ENCODE assay signal across 26 cellular contexts in the genomic region with DNA sequence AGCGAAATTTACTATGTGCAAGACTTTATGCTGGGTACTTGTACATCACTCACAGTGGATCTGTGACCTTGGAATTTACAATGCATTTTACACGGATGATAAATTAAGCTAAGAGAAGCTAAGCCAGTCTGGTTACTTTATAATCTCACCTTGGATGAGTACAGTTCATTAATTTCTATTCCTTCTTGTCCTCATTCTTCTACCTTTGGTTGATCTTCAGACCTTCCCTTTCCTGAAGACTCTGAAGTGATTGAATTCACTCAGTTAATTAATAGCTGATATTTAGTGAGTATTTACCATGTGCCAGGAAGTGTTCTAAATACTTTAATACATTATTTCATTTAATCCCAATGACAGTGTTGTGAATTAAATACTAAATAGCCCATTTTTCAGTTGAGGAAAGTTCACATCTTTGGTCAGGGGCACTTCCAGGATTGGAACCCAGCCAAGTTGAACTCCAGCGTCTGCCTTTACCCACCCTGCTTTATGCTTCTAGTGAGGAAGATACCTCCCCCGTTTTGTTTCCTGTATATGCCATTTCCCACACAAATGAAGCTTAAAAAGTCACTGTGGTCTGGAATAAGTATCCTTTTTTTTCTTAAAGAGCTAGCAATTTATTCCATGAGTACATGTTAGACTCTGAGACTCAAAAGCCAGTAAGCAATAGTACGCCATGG.
A peak's percentile ranks its signal among the peaks of the same experiment; 100 is the strongest.
DNase-seq lines count a peak whose midpoint lies in the region; ATAC-seq and TF ChIP-seq lines count a peak whose summit lies in the region.
"Had no signal": no experiment of that assay in that cellular context is flagged by ENCODE, and none has a peak within 500 bp of the region (broad histone marks: within the 10 kb centered on the region; RNA-seq: fewer than 3 reads in every experiment).

No MANE protein-coding gene starts in this region.

- peaks cover 6% of the 10 kb centered on the region for H3K36me3 Mint-ChIP-seq in endothelial cell (ENCODE audit: low read depth, unreplicated experiment)

- H3K9me3 Mint-ChIP-seq in endothelial cell (ENCODE audit: unreplicated experiment) = no peaks in the 10 kb centered on the region
- H3K9me3 Mint-ChIP-seq: CD8-positive, alpha-beta memory T cell; central memory CD8-positive, alpha-beta T cell; IgD-negative memory B cell; T-helper 2 cell treated with Interferon-gamma antibody and Interleukin-4, amounts not matched to agents 5 μg/mL and 100 μg/mL, for 36 hours had no signal

- H3K27me3 Mint-ChIP-seq in endothelial cell (ENCODE audit: unreplicated experiment) = peaks cover 4% of the 10 kb centered on the region
- H3K27me3 Mint-ChIP-seq: CD8-positive, alpha-beta memory T cell; central memory CD8-positive, alpha-beta T cell; IgD-negative memory B cell had no signal

- ATAC-seq in GM19043 (IDR thresholded peaks at IDR 0.05; ENCODE audit: low read depth, unreplicated experiment) (peak; percentile 9), GM21390 (IDR thresholded peaks at IDR 0.05; ENCODE audit: unreplicated experiment) (no peak), gastroesophageal sphincter (no peak)
- ATAC-seq: left lung, mucosa of descending colon, Panc1 had no signal

- no peak for TF ChIP-seq POLR2A in gastroesophageal sphincter (IDR thresholded peaks at IDR 0.05)

- peak overlapping the region; percentile 89 for H3K27ac Mint-ChIP-seq in endothelial cell (ENCODE audit: unreplicated experiment)
- H3K27ac Mint-ChIP-seq: IgD-negative memory B cell; T-helper 2 cell treated with Interferon-gamma antibody and Interleukin-4, amounts not matched to agents 5 μg/mL and 100 μg/mL, for 36 hours had no signal

- DNase-seq in Kasumi-1 (lab: John Stamatoyannopoulos, UW) = peak; percentile 68 to 79
- DNase-seq in endothelial cell (ENCODE audit: low spot score) = no peak
- DNase-seq in pulmonary artery endothelial cell (ENCODE audit: low read depth, low spot score) = peak; percentile 36
- no peak for DNase-seq in COLO668 (lab: John Stamatoyannopoulos, UW; ENCODE audit: unreplicated experiment)
- DNase-seq: activated CD8-positive, alpha-beta memory T cell treated with anti-CD3 and anti-CD28 coated beads for 24 hours; activated naive CD4-positive, alpha-beta T cell treated with anti-CD3 and anti-CD28 coated beads, Interleukin-2, amount 50 U/mL, for 16 hours; aorta; CD8-positive, alpha-beta memory T cell; left lung; mucosa of descending colon; NCI-H187; NCI-H2227 treated with DMSO at 0.1 percent for 48 hours; stimulated activated CD4-positive, alpha-beta T cell treated with anti-CD3 and anti-CD28 coated beads, Interleukin-2, amount 100 ng/mL, for 24 hours; stimulated activated naive CD4-positive, alpha-beta T cell treated with Interleukin-2 at 50 U/mL for 16 hours; thyroid gland had no signal

- H3K27ac ChIP-seq in gastroesophageal sphincter = no peak overlapping the region
- H3K27ac ChIP-seq: HL-60, SK-N-MC, thyroid gland had no signal

- H3K4me3 Mint-ChIP-seq in endothelial cell (ENCODE audit: unreplicated experiment) = no peak overlapping the region
- H3K4me3 Mint-ChIP-seq: CD8-positive, alpha-beta memory T cell; central memory CD8-positive, alpha-beta T cell; IgD-negative memory B cell; neural crest cell; T-helper 2 cell treated with Interferon-gamma antibody and Interleukin-4, amounts not matched to agents 5 μg/mL and 100 μg/mL, for 36 hours had no signal

- no peak for TF ChIP-seq CTCF in endothelial cell (IDR thresholded peaks at IDR 0.05; ENCODE audit: unreplicated experiment)
- no peak for TF ChIP-seq CTCF in gastroesophageal sphincter (IDR thresholded peaks at IDR 0.05)

- H3K36me3 ChIP-seq in gastroesophageal sphincter = peaks cover 0 to 39% of the 10 kb centered on the region in 2 donors
- H3K36me3 ChIP-seq: HAP-1, thyroid gland had no signal

- H3K4me1 ChIP-seq in gastroesophageal sphincter = peaks cover 0 to 11% (median 0%) of the 10 kb centered on the region in 3 donors

- no peaks in the 10 kb centered on the region for H3K27me3 ChIP-seq in gastroesophageal sphincter
- H3K27me3 ChIP-seq: left lung, thyroid gland had no signal

- H3K9me3 ChIP-seq in gastroesophageal sphincter = no peaks in the 10 kb centered on the region
- H3K9me3 ChIP-seq: HAP-1, left lung, mucosa of descending colon, thyroid gland had no signal

- H3K4me3 ChIP-seq in gastroesophageal sphincter = no peak overlapping the region
- H3K4me3 ChIP-seq: HAP-1, left lung, mucosa of descending colon, SK-N-MC, thyroid gland had no signal

- WGBS in gastroesophageal sphincter (ENCODE audit: low coverage in 1 of 2), 2 donors = 78 to 87% methylated on average over 4 to 5 of the region's 5 CpGs

- no peak for TF ChIP-seq EP300 in gastroesophageal sphincter (IDR thresholded peaks at IDR 0.05)

- H3K4me1 Mint-ChIP-seq in endothelial cell (ENCODE audit: unreplicated experiment) = peaks cover 36% of the 10 kb centered on the region
- H3K4me1 Mint-ChIP-seq: CD8-positive, alpha-beta memory T cell; central memory CD8-positive, alpha-beta T cell; IgD-negative memory B cell had no signal

Comparison
In these comparisons a context has a peak if more than half of its experiments do, and no peak if none do; other contexts are left out.
1. DNase-seq: peak in Kasumi-1 (2 of 2) and pulmonary artery endothelial cell (single experiment); none in endothelial cell (single experiment) and COLO668 (single experiment).